In the genomic region with DNA sequence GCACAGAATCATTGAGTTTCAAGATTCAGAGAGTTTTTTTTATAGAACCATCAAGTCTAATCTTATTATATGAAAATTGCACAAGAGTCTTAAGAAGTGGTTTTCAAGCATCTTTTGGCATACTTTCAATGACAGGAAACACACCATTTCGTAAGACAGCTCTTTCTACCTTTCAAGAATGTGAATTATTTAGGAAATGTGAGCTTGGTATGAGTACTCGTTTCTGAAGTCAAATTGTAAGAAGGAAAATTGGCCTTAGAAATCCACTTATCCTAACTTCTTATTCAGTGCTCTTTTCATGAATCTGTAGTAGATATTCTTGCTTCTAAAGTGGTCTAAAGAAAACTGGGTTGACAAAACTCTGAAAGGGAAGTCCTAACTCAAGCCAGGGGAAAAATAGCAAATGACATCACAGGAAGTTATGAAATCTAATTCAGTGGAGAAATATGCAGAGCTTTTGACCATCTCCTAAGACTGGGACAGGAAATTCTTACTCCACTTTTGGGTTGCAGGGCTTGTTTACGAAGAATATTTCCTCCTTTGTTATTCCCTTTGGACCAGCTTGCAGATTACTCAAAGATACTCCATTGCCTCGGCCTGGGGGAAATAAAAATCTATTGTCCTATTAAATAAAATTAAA, we compare ENCODE assay signal across 9 cellular contexts. TPM values are rescaled to one million over a fixed set of nuclear protein-coding genes. Genes with fewer than 3 reads are reported as not detected.
DNase-seq lines count a peak whose midpoint lies in the region; ATAC-seq and TF ChIP-seq lines count a peak whose summit lies in the region.
"Had no signal": no experiment of that assay in that cellular context is flagged by ENCODE, and none has a peak within 500 bp of the region (broad histone marks: within the 10 kb centered on the region; RNA-seq: fewer than 3 reads in every experiment).

No MANE protein-coding gene starts in this region.

- peak in 1 of 2 donors; percentile 42 for ATAC-seq in naive thymus-derived CD8-positive, alpha-beta T cell
- no peak for ATAC-seq in GM18907 (IDR thresholded peaks at IDR 0.05; ENCODE audit: unreplicated experiment)
- no peak for ATAC-seq in HG03135 (IDR thresholded peaks at IDR 0.05; ENCODE audit: unreplicated experiment)

- no peaks in the 10 kb centered on the region for H3K36me3 Mint-ChIP-seq in endothelial cell (ENCODE audit: low read depth, unreplicated experiment)
- H3K36me3 Mint-ChIP-seq in naive thymus-derived CD8-positive, alpha-beta T cell = no peaks in the 10 kb centered on the region

- no peak for TF ChIP-seq CTCF in endothelial cell (IDR thresholded peaks at IDR 0.05; ENCODE audit: unreplicated experiment)

- POLR2A ChIA-PET in naive thymus-derived CD8-positive, alpha-beta T cell (lab: Charles Lee) = interaction anchor here (1.1 kb wide), 1 partner anchor 38 kb away, joined by 6 read pairs; a partner anchor contains a TSS

- H3K4me1 Mint-ChIP-seq in endothelial cell (ENCODE audit: unreplicated experiment) = peaks cover 26% of the 10 kb centered on the region
- H3K4me1 Mint-ChIP-seq in naive thymus-derived CD8-positive, alpha-beta T cell = peaks cover 5 to 64% (median 13%) of the 10 kb centered on the region in 4 donors

- peak overlapping the region; percentile 27 for H3K27ac Mint-ChIP-seq in endothelial cell (ENCODE audit: unreplicated experiment)
- H3K27ac Mint-ChIP-seq in naive thymus-derived CD8-positive, alpha-beta T cell = peak overlapping the region in 9 of 10 donors; percentile 0 to 86 (median 64)

- no peak overlapping the region for H3K4me3 Mint-ChIP-seq in endothelial cell (ENCODE audit: unreplicated experiment)
- H3K4me3 Mint-ChIP-seq in naive thymus-derived CD8-positive, alpha-beta T cell = peak overlapping the region in 7 of 10 donors; percentile 1 to 43 (median 20)

- H3K9me3 Mint-ChIP-seq in endothelial cell (ENCODE audit: unreplicated experiment) = no peaks in the 10 kb centered on the region
- peaks cover 0 to 3% (median 0%) of the 10 kb centered on the region in 9 donors for H3K9me3 Mint-ChIP-seq in naive thymus-derived CD8-positive, alpha-beta T cell

- DNase-seq in AG08396 (ENCODE audit: low spot score) = peak; percentile 49
- DNase-seq in NOMO-1 treated with DMSO at 0.1 percent for 48 hours (lab: John Stamatoyannopoulos, UW; ENCODE audit: unreplicated experiment) = peak; percentile 82
- no peak for DNase-seq in endothelial cell (ENCODE audit: low spot score)
- no peak for DNase-seq in naive thymus-derived CD8-positive, alpha-beta T cell
- no peak for DNase-seq in HK-2 (ENCODE audit: unreplicated experiment)
- DNase-seq in COR-L47 (lab: John Stamatoyannopoulos, UW) = no peak
- DNase-seq: DMS 273 treated with DMSO at 0.1 percent for 48 hours had no signal

- H3K27me3 Mint-ChIP-seq in endothelial cell (ENCODE audit: unreplicated experiment) = no peaks in the 10 kb centered on the region
- H3K27me3 Mint-ChIP-seq in naive thymus-derived CD8-positive, alpha-beta T cell = peaks cover 0 to 2% (median 0%) of the 10 kb centered on the region in 5 donors

RNA-seq across cellular contexts. Expression of a gene that starts 38.4 kb away (rescaled TPM):
- total RNA-seq in endothelial cell (ENCODE audit: unreplicated experiment) = 6.0 TPM
- 10 to 100 TPM; 12.2 to 15.1 TPM for total RNA-seq in naive thymus-derived CD8-positive, alpha-beta T cell
- polyA plus RNA-seq in naive thymus-derived CD8-positive, alpha-beta T cell = 1 to 10 TPM; 1.2 to 2.3 (median 1.3) TPM

Comparison
In these comparisons a context has a peak if more than half of its experiments do, and no peak if none do; other contexts are left out.
1. DNase-seq: peak in AG08396 (single experiment) and NOMO-1 treated with DMSO at 0.1 percent for 48 hours (single experiment); none in endothelial cell (single experiment), naive thymus-derived CD8-positive, alpha-beta T cell (0 of 10), HK-2 (single experiment) and COR-L47 (single experiment).